8 cellular contexts compared by ENCODE assay signal in genomic region chr11:82996966-82997606, GRCh38.
DNase-seq lines count a peak whose midpoint lies in the region; ATAC-seq and TF ChIP-seq lines count a peak whose summit lies in the region.

No MANE protein-coding gene starts in this region.

- H3K4me3 ChIP-seq in transverse colon, result peak overlapping the region in 1 of 4 donors; percentile 11

- 53 to 60% methylated on average over 10 to 14 of the region's 14 CpGs for WGBS in transverse colon (ENCODE audit: low coverage in 1 of 2), 2 donors

- peak overlapping the region; percentile 69 for H3K4me3 Mint-ChIP-seq in activated naive CD8-positive, alpha-beta T cell treated with anti-CD3 and anti-CD28 coated beads, Interleukin-2, amount 50 U/mL, for 24 hours

- peaks cover 88% of the 10 kb centered on the region for H3K4me1 Mint-ChIP-seq in activated naive CD8-positive, alpha-beta T cell treated with anti-CD3 and anti-CD28 coated beads, Interleukin-2, amount 50 U/mL, for 24 hours

- in situ Hi-C loops in GM13977 (cut with MboI; ENCODE audit: low pct_unique_long_range_greater_than_20kb, low sequenced_read_pairs, unreplicated experiment), result no loop called here
- in situ Hi-C loops in transverse colon (cut with MboI; ENCODE audit: low pct_ligation_motif_present in 1 of 4, low pct_unique_long_range_greater_than_20kb in 1 of 4, low sequenced_read_pairs in 3 of 4), result no loop called here

- H3K4me1 ChIP-seq in transverse colon, result peaks cover 4 to 48% (median 28%) of the 10 kb centered on the region in 4 donors

- intact Hi-C loops in transverse colon (cut with DNase I; ENCODE audit: low total_unique reads), result no loop called here

- no peaks in the 10 kb centered on the region for H3K9me3 Mint-ChIP-seq in activated naive CD8-positive, alpha-beta T cell treated with anti-CD3 and anti-CD28 coated beads, Interleukin-2, amount 50 U/mL, for 24 hours

- no peak for TF ChIP-seq CTCF in GM13977 (IDR thresholded peaks at IDR 0.05; ENCODE audit: extremely low read depth, insufficient read depth, missing control alignments)
- TF ChIP-seq CTCF in GM20000 (IDR thresholded peaks at IDR 0.05; ENCODE audit: extremely low read depth, missing control alignments), result no peak
- TF ChIP-seq CTCF in transverse colon (IDR thresholded peaks at IDR 0.05), result no peak

- TF ChIP-seq EP300 in transverse colon (IDR thresholded peaks at IDR 0.05; ENCODE audit: low read depth), result no peak

- no peaks in the 10 kb centered on the region for H3K27me3 Mint-ChIP-seq in activated naive CD8-positive, alpha-beta T cell treated with anti-CD3 and anti-CD28 coated beads, Interleukin-2, amount 50 U/mL, for 24 hours

- peaks cover 26% of the 10 kb centered on the region for H3K36me3 Mint-ChIP-seq in activated naive CD8-positive, alpha-beta T cell treated with anti-CD3 and anti-CD28 coated beads, Interleukin-2, amount 50 U/mL, for 24 hours (ENCODE audit: low read depth)

- H3K27ac ChIP-seq in transverse colon, result peak overlapping the region; percentile 58 to 83 (median 78)

- peak; percentile 65 for DNase-seq in GM13977 (ENCODE audit: low spot score)
- peak; percentile 61 for DNase-seq in GM20000 (ENCODE audit: low spot score)
- peak; percentile 42 for DNase-seq in activated naive CD8-positive, alpha-beta T cell treated with anti-CD3 and anti-CD28 coated beads, Interleukin-2, amount 50 U/mL, for 24 hours
- peak; percentile 80 for DNase-seq in transverse colon
- DNase-seq in NAMALWA (ENCODE audit: low spot score), result no peak
- DNase-seq in C1 segment of cervical spinal cord (lab: John Stamatoyannopoulos, UW), result no peak
- DNase-seq in activated CD4-positive, alpha-beta T cell treated with anti-CD3 and anti-CD28 coated beads, Interleukin-2, amount 50 U/mL, for 4 hours, result no peak

- no peaks in the 10 kb centered on the region for H3K27me3 ChIP-seq in transverse colon

- peak; percentile 54 for TF ChIP-seq POLR2A in transverse colon (IDR thresholded peaks at IDR 0.05)

- peak; percentile 92 for ATAC-seq in HG03469 (IDR thresholded peaks at IDR 0.05; ENCODE audit: unreplicated experiment)
- peak; percentile 57 for ATAC-seq in activated naive CD8-positive, alpha-beta T cell treated with anti-CD3 and anti-CD28 coated beads, Interleukin-2, amount 50 U/mL, for 24 hours

- H3K36me3 ChIP-seq in transverse colon, result no peaks in the 10 kb centered on the region

- peak overlapping the region; percentile 95 for H3K27ac Mint-ChIP-seq in activated naive CD8-positive, alpha-beta T cell treated with anti-CD3 and anti-CD28 coated beads, Interleukin-2, amount 50 U/mL, for 24 hours

- no peaks in the 10 kb centered on the region for H3K9me3 ChIP-seq in transverse colon

Comparison
In these comparisons a context has a peak if more than half of its experiments do, and no peak if none do; other contexts are left out.
1. DNase-seq: peak in GM13977 (single experiment), GM20000 (single experiment), activated naive CD8-positive, alpha-beta T cell treated with anti-CD3 and anti-CD28 coated beads, Interleukin-2, amount 50 U/mL, for 24 hours (single experiment) and transverse colon (single experiment); none in NAMALWA (single experiment), C1 segment of cervical spinal cord (0 of 14) and activated CD4-positive, alpha-beta T cell treated with anti-CD3 and anti-CD28 coated beads, Interleukin-2, amount 50 U/mL, for 4 hours (0 of 2).